1 cellular context compared by ENCODE assay signal in the genomic region with DNA sequence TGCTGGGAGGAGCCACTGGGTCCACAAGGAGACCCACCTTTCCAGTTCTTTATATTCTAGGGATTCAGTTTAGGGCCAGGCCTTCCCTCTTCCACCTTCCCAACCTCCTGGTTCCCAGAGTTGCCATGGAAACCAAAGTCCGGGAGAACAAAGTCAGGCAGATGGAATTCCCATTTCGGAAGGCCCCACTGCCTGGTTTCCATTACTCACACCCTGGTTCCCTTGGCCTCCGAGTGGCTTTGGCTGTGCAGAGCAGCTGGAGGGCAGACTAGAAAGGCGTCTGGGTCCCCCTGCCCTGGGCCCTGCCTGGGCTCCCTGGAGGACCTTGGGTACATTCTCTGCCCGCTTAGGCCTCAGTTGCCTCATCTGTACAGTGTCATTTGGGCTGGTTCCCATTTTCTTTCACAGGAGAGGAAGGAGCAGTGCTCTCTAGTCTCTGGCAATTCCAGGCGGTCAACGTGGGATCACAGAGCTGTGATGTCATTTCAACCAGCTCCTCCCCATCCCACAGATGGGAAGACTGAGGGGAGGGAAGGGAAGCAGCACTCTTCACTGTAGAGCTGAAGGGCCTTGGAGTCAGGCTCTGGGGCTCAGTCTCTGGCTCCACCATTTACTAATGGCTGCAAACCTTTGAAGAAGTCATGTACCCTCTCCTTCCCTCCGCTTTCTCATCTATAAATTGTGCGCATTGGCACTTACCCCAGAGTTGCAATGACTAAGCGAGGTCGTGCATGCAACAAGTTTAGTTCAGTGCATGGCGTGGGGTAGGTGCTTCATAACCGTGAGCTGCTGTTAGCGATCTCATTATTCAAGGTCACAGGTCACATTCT.
TF ChIP-seq lines count a peak whose summit lies in the region.

No MANE protein-coding gene starts in this region.

TF ChIP-seq in endothelial cell of umbilical vein, 7 proteins besides CTCF, POLR2A, EP300 and RAD21 (continued from another document):
- no peak for TF ChIP-seq FOS (IDR thresholded peaks at IDR 0.05; ENCODE audit: borderline replicate concordance, insufficient read depth, low read length)
